In the genomic region with DNA sequence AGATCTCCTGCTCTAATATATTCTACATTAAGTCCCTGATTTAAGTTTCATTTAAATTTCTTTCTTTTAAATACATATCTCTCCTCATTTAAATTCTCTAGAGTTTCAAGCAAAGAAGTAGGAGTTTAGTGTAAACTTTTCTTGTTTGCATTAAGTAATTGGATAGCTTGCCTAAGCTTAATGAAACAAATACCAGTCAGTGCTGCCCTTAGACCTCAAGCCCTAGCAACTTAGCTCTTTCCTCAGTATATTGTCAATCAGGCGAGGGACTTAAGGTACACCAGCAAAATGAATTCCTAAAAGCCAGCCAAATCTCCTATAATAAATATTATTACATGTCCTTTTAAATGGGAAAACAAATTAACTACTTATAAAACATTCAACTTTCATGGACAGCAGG, we compare ENCODE assay signal across 30 cellular contexts.
"Had no signal": no experiment of that assay in that cellular context is flagged by ENCODE, and none has a peak within 500 bp of the region (broad histone marks: within the 10 kb centered on the region; RNA-seq: fewer than 3 reads in every experiment).

No MANE protein-coding gene starts in this region.

- H3K4me3 ChIP-seq: adrenal gland, body of pancreas, breast epithelium, K562, PC-9, SJCRH30, SK-N-MC had no signal

- H3K27ac ChIP-seq: adrenal gland, body of pancreas, breast epithelium, PC-9, RWPE1, SJCRH30, SK-N-MC, WERI-Rb-1 had no signal

- H3K4me3 Mint-ChIP-seq: activated CD4-positive, alpha-beta T cell treated with anti-CD3 and anti-CD28 coated beads, Interleukin-2, amount 10 ng/mL, durations not matched to agents 24 days and 14 days; activated naive CD4-positive, alpha-beta T cell treated with anti-CD3 and anti-CD28 coated beads for 36 hours; activated T-helper 17 cell treated with anti-CD3 and anti-CD28 coated beads, Interleukin-2, amount 50 U/mL, for 72 hours had no signal

- H3K4me1 ChIP-seq: body of pancreas, breast epithelium, SJCRH30 had no signal

- H3K4me2 ChIP-seq: PC-9 had no signal

- H3K27me3 Mint-ChIP-seq: activated CD4-positive, alpha-beta T cell treated with anti-CD3 and anti-CD28 coated beads, Interleukin-2, amount 10 ng/mL, durations not matched to agents 24 days and 14 days; activated T-helper 17 cell treated with anti-CD3 and anti-CD28 coated beads, Interleukin-2, amount 50 U/mL, for 72 hours had no signal

- H3K36me3 Mint-ChIP-seq: activated naive CD4-positive, alpha-beta T cell treated with anti-CD3 and anti-CD28 coated beads, Interleukin-2, amount 50 U/mL, for 72 hours had no signal

- H3K9me3 ChIP-seq: adrenal gland, body of pancreas, breast epithelium, SJCRH30 had no signal

- H3K36me3 ChIP-seq: adrenal gland, breast epithelium, WERI-Rb-1 had no signal

- H2AFZ ChIP-seq: PC-9 had no signal

- H3K9me3 Mint-ChIP-seq: activated CD4-positive, alpha-beta T cell treated with anti-CD3 and anti-CD28 coated beads, Interleukin-2, amount 10 ng/mL, durations not matched to agents 24 days and 14 days; activated naive CD4-positive, alpha-beta T cell treated with anti-CD3 and anti-CD28 coated beads for 36 hours; activated naive CD4-positive, alpha-beta T cell treated with anti-CD3 and anti-CD28 coated beads, Interleukin-2, amount 50 U/mL, for 72 hours; activated T-helper 17 cell treated with anti-CD3 and anti-CD28 coated beads, Interleukin-2, amount 50 U/mL, for 72 hours had no signal

- H3K27ac Mint-ChIP-seq: activated CD4-positive, alpha-beta T cell treated with anti-CD3 and anti-CD28 coated beads, Interleukin-2, amount 10 ng/mL, durations not matched to agents 24 days and 14 days; activated naive CD4-positive, alpha-beta T cell treated with anti-CD3 and anti-CD28 coated beads for 36 hours; activated naive CD4-positive, alpha-beta T cell treated with anti-CD3 and anti-CD28 coated beads, Interleukin-2, amount 50 U/mL, for 72 hours; activated T-helper 17 cell treated with anti-CD3 and anti-CD28 coated beads, Interleukin-2, amount 50 U/mL, for 72 hours had no signal

- H3K27me3 ChIP-seq: adrenal gland, body of pancreas, breast epithelium, SJCRH30 had no signal

- DNase-seq: activated CD4-positive, alpha-beta T cell treated with anti-CD3 and anti-CD28 coated beads for 1 hour; activated CD4-positive, alpha-beta T cell treated with anti-CD3 and anti-CD28 coated beads, Interleukin-2, amount 10 ng/mL, durations not matched to agents 24 days and 14 days; activated CD4-positive, alpha-beta T cell treated with anti-CD3 and anti-CD28 coated beads, Interleukin-2, amount 50 U/mL, for 48 hours; activated CD4-positive, CD25-positive, alpha-beta regulatory T cell; activated CD8-positive, alpha-beta memory T cell treated with anti-CD3 and anti-CD28 coated beads, Interleukin-2, amount 50 U/mL, for 4 hours; activated effector memory CD4-positive, alpha-beta T cell treated with anti-CD3 and anti-CD28 coated beads, Interleukin-2, amount 50 U/mL, for 16 hours; activated naive CD4-positive, alpha-beta T cell treated with anti-CD3 and anti-CD28 coated beads for 36 hours; activated T-cell treated with anti-CD3 and anti-CD28 coated beads for 4 hours; activated T-cell treated with anti-CD3 and anti-CD28 coated beads, Interleukin-2, amount 50 U/mL, for 48 hours; adrenal gland; body of pancreas; Kasumi-1; MM.1S; NCI-H1092; NCI-H1436 treated with DMSO at 0.1 percent for 48 hours; NCI-H2029; NCI-H2107; NCI-H2171; NCI-H524; PC-9; SJCRH30; T1000; WERI-Rb-1 had no signal

- ATAC-seq: activated naive CD4-positive, alpha-beta T cell treated with anti-CD3 and anti-CD28 coated beads, Interleukin-2, amount 50 U/mL, for 72 hours; activated T-helper 17 cell treated with anti-CD3 and anti-CD28 coated beads, Interleukin-2, amount 50 U/mL, for 72 hours; body of pancreas; K562; Right ventricle myocardium inferior had no signal
